ENCODE assay signal across 8 cellular contexts in the genomic region with DNA sequence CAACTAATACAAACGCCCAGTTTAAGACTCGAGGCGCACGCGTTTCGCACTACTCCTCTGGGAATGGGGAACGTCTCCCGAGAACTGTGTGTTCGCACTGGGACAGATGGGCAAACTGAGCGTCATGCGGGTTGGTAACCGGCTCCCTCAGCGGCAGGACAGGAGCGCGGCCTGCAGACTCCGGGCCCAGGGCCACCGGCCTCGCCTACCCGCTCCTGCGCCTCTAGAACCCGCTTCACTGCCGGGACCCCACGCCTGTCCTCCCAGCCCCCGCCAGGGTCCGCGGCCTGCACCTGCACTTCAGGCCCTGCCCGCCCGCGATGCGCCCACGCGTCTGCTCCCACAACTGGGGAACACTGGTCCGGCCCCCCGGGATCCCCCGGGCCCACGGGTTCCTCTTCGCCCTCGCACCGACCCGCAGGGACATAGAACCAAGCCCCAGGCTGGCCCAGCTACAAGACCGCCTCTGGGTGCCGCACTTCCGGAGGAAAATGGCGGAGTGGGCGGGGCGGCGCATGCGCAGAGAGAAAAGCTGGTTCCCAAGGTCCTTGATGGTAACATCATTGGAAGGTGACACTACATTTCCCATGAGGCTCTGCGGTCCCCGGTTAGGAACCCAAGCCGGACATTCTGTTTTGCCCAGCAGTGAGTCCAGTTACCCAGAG. TPM values are rescaled to one million over a fixed set of nuclear protein-coding genes. Genes with fewer than 3 reads are reported as not detected.
DNase-seq lines count a peak whose midpoint lies in the region; FAIRE-seq and TF ChIP-seq lines count a peak whose summit lies in the region.
"Not testable (repeated sequence)": the region's sequence is repeated elsewhere in the genome, so short reads cannot be mapped to it uniquely, and the experiment has no call there.

A gene (minus strand): TSS at position 459 of the 665 bp plus-strand sequence. CDS start 2,187 bp downstream, outside the sequence.

- not testable (repeated sequence) for H3K27me3 ChIP-seq in BLaER1 treated with 17β-estradiol and CSF1 and Interleukin-3, amounts not matched to agents 10 nM and 100 nM; astrocyte (ENCODE audit: insufficient read depth, low read length)

- H4K20me1 ChIP-seq in BLaER1 treated with 17β-estradiol and CSF1 and Interleukin-3, amounts not matched to agents 10 nM and 100 nM; astrocyte (ENCODE audit: insufficient read depth, low read length): not testable (repeated sequence)

- peaks cover 21 to 55% (median 36%) of the 10 kb centered on the region in 11 experiments for H3K9me3 ChIP-seq in BLaER1 treated with 17β-estradiol and CSF1 and Interleukin-3, amounts not matched to agents 10 nM and 100 nM (replicated peaks in 1 of 11)
- H3K9me3 ChIP-seq in astrocyte (ENCODE audit: insufficient read depth, low read depth, low read length) = not testable (repeated sequence)

- DNase-seq in HFF-Myc (ENCODE audit: extremely low read depth, low read depth) (peak; percentile 45), NCI-H345 treated with DMSO at 0.1 percent for 48 hours (lab: John Stamatoyannopoulos, UW; ENCODE audit: unreplicated experiment) (peak; percentile 50), astrocyte (ENCODE audit: low read depth) (peak; percentile 74), glomerular visceral epithelial cell (ENCODE audit: extremely low spot score) (peak; percentile 84), nephron progenitor cell (peak; percentile 79)
- DNase-seq in activated CD4-positive, CD25-positive, alpha-beta regulatory T cell (lab: John Stamatoyannopoulos, UW) = peak; percentile 69 to 88 (median 82)
- peak; percentile 81 to 86 for DNase-seq in stimulated activated CD8-positive, alpha-beta memory T cell treated with anti-CD3 and anti-CD28 coated beads, Interleukin-15, amount 100 ng/mL, for 4 hours (ENCODE audit: low read depth in 2 of 2)

- FAIRE-seq in astrocyte (lab: Jason Lieb, UNC) = not testable (repeated sequence)

- H3K4me3 ChIP-seq in BLaER1 treated with 17β-estradiol and CSF1 and Interleukin-3, amounts not matched to agents 10 nM and 100 nM = peak within 1 kb of the TSS; percentile 45 to 67 (median 56)
- peak within 1 kb of the TSS; percentile 64 for H3K4me3 ChIP-seq in HFF-Myc (replicated peaks; ENCODE audit: low read depth, low read length)
- H3K4me3 ChIP-seq in astrocyte (ENCODE audit: insufficient read depth, low read depth, low read length) = peak within 1 kb of the TSS; percentile 65

- H2AFZ ChIP-seq in astrocyte (ENCODE audit: low read depth, low read length) = peak within 1 kb of the TSS; percentile 85

- H3K27ac ChIP-seq in BLaER1 treated with 17β-estradiol and CSF1 and Interleukin-3, amounts not matched to agents 10 nM and 100 nM = peak within 1 kb of the TSS in 10 of 11 experiments; percentile 32 to 66 (median 57); a peak in 16 of 22 replicates
- peak within 1 kb of the TSS; percentile 75 for H3K27ac ChIP-seq in astrocyte (ENCODE audit: low read depth, low read length)

- H3K27ac Mint-ChIP-seq in astrocyte (ENCODE audit: unreplicated experiment); nephron progenitor cell: not testable (repeated sequence)

- H3K36me3 ChIP-seq in BLaER1 treated with 17β-estradiol and CSF1 and Interleukin-3, amounts not matched to agents 10 nM and 100 nM; astrocyte (ENCODE audit: insufficient read depth, low read length): not testable (repeated sequence)

- H3K4me2 ChIP-seq in BLaER1 treated with 17β-estradiol and CSF1 and Interleukin-3, amounts not matched to agents 10 nM and 100 nM = peak within 1 kb of the TSS in 10 of 11 experiments; percentile 7 to 37 (median 20); a peak in 6 of 22 replicates
- H3K4me2 ChIP-seq in astrocyte (ENCODE audit: low read length) = peak within 1 kb of the TSS; percentile 83

- H3K36me3 Mint-ChIP-seq in astrocyte (ENCODE audit: low read depth, unreplicated experiment) = not testable (repeated sequence)
- peaks cover 54% of the 10 kb centered on the region for H3K36me3 Mint-ChIP-seq in nephron progenitor cell (ENCODE audit: low read depth)

- H3K9me3 Mint-ChIP-seq in astrocyte (ENCODE audit: unreplicated experiment) = not testable (repeated sequence)
- H3K9me3 Mint-ChIP-seq in nephron progenitor cell = peaks cover 85% of the 10 kb centered on the region

- H3K27me3 Mint-ChIP-seq in astrocyte (ENCODE audit: low read depth, unreplicated experiment); nephron progenitor cell (ENCODE audit: low read depth, poor library complexity): not testable (repeated sequence)

- H3K4me3 Mint-ChIP-seq in astrocyte (ENCODE audit: unreplicated experiment) (peak within 1 kb of the TSS; percentile 79), nephron progenitor cell (peak within 1 kb of the TSS; percentile 83)

- H3K79me2 ChIP-seq in astrocyte (ENCODE audit: insufficient read depth, low read length) = not testable (repeated sequence)

- not testable (repeated sequence) for TF ChIP-seq CTCF in HFF-Myc (IDR thresholded peaks at IDR 0.05; ENCODE audit: low read depth, low read length, missing control alignments); astrocyte (IDR thresholded peaks at IDR 0.05; ENCODE audit: insufficient read depth, low read depth, low read length); nephron progenitor cell (IDR thresholded peaks at IDR 0.05)

- peak within 1 kb of the TSS in 10 of 11 experiments; percentile 37 to 70 (median 58); a peak in 17 of 22 replicates for H3K9ac ChIP-seq in BLaER1 treated with 17β-estradiol and CSF1 and Interleukin-3, amounts not matched to agents 10 nM and 100 nM
- H3K9ac ChIP-seq in astrocyte (ENCODE audit: low read length) = peak within 1 kb of the TSS; percentile 84

- not testable (repeated sequence) for H3K4me1 ChIP-seq in BLaER1 treated with 17β-estradiol and CSF1 and Interleukin-3, amounts not matched to agents 10 nM and 100 nM; astrocyte (ENCODE audit: insufficient read depth, low read length)

- H3K4me1 Mint-ChIP-seq in astrocyte (ENCODE audit: low read depth, unreplicated experiment); nephron progenitor cell: not testable (repeated sequence)

RNA-seq across cellular contexts. Expression of the gene that starts here (rescaled TPM):
- 2.4 and 2.7 TPM in 2 replicates for total RNA-seq in astrocyte

Comparison
In these comparisons a context has a peak if more than half of its experiments do, and no peak if none do; other contexts are left out.
1. Peak in every context shown above with its lines: DNase-seq, H3K4me3 ChIP-seq and H3K27ac ChIP-seq.